ENCODE assay signal across 16 cellular contexts in genomic region chr17:13792314-13792713, GRCh38.
DNase-seq lines count a peak whose midpoint lies in the region; ATAC-seq and TF ChIP-seq lines count a peak whose summit lies in the region.
"Had no signal": no experiment of that assay in that cellular context is flagged by ENCODE, and none has a peak within 500 bp of the region (broad histone marks: within the 10 kb centered on the region; RNA-seq: fewer than 3 reads in every experiment).

No MANE protein-coding gene starts in this region.

- H3K4me3 ChIP-seq in AG10803 (ENCODE audit: low read length) (no peak overlapping the region), choroid plexus epithelial cell (ENCODE audit: low read depth, low read length) (no peak overlapping the region), right cardiac atrium (ENCODE audit: low read length) (no peak overlapping the region), psoas muscle (no peak overlapping the region), ovary (no peak overlapping the region), HAP-1 (no peak overlapping the region)
- H3K4me3 ChIP-seq: GM23338 had no signal

- TF ChIP-seq POLR2A in ovary (IDR thresholded peaks at IDR 0.05) = no peak

- peak; percentile 31 for DNase-seq in AG10803 (ENCODE audit: low read depth)
- peak; percentile 24 for DNase-seq in M059J (ENCODE audit: low read depth)
- DNase-seq in choroid plexus epithelial cell (ENCODE audit: low read depth) = peak; percentile 42
- DNase-seq in right cardiac atrium = no peak
- DNase-seq in psoas muscle = no peak
- no peak for DNase-seq in ovary
- no peak for DNase-seq in HAP-1 (ENCODE audit: low spot score in 2 of 2)
- DNase-seq: activated CD4-positive, alpha-beta memory T cell treated with anti-CD3 and anti-CD28 coated beads, Interleukin-2, amount 10 ng/mL, durations not matched to agents 7 days and 5 days; AML-193; Karpas-422; NCI-H510A; retina; SHP77 treated with DMSO at 0.1 percent for 48 hours had no signal

- no peaks in the 10 kb centered on the region for H3K36me3 ChIP-seq in psoas muscle (ENCODE audit: insufficient read depth in 1 of 2, low read depth in 1 of 2)
- no peaks in the 10 kb centered on the region for H3K36me3 ChIP-seq in ovary
- no peaks in the 10 kb centered on the region for H3K36me3 ChIP-seq in HAP-1 (replicated peaks)

- ATAC-seq in right cardiac atrium = peak; percentile 79 to 80
- ATAC-seq in psoas muscle = no peak
- ATAC-seq in GM19023 (IDR thresholded peaks at IDR 0.05; ENCODE audit: unreplicated experiment) = no peak
- ATAC-seq: GM23338; stimulated activated effector memory CD8-positive, alpha-beta T cell treated with anti-CD3 and anti-CD28 coated beads, Interleukin-12 subunit alpha, Interleukin-12 subunit beta, amount 100 ng/mL, for 72 hours had no signal

- peak overlapping the region; percentile 89 for H3K27ac ChIP-seq in right cardiac atrium (ENCODE audit: low read length)
- H3K27ac ChIP-seq in psoas muscle = no peak overlapping the region
- no peak overlapping the region for H3K27ac ChIP-seq in ovary

- no peak for TF ChIP-seq EP300 in ovary (IDR thresholded peaks at IDR 0.05)

- H3K9me3 ChIP-seq in right cardiac atrium (ENCODE audit: control insufficient read depth, low read length) (no peaks in the 10 kb centered on the region), psoas muscle (no peaks in the 10 kb centered on the region), ovary (no peaks in the 10 kb centered on the region), HAP-1 (no peaks in the 10 kb centered on the region; the same call in 1 of the 2 replicates)

- 50% methylated on average over 2 of the region's 2 CpGs for WGBS in right cardiac atrium
- 57 to 62% (median 60%) methylated on average over 2 of the region's 2 CpGs for WGBS in psoas muscle, 3 donors
- 62 to 68% (median 65%) methylated on average over 2 of the region's 2 CpGs for WGBS in ovary, 3 donors

- H3K27me3 ChIP-seq in right cardiac atrium (ENCODE audit: control insufficient read depth, insufficient read depth) (no peaks in the 10 kb centered on the region), psoas muscle (ENCODE audit: insufficient read depth in 3 of 3, low read length in 2 of 3) (no peaks in the 10 kb centered on the region), ovary (no peaks in the 10 kb centered on the region), HAP-1 (ENCODE audit: low read depth) (no peaks in the 10 kb centered on the region)

- H3K4me1 ChIP-seq in right cardiac atrium (ENCODE audit: control insufficient read depth, insufficient read depth, low read length) = peaks cover 2% of the 10 kb centered on the region
- H3K4me1 ChIP-seq in psoas muscle = no peaks in the 10 kb centered on the region
- H3K4me1 ChIP-seq in ovary (ENCODE audit: insufficient read depth) = peaks cover 1% of the 10 kb centered on the region
- H3K4me1 ChIP-seq in HAP-1 = no peaks in the 10 kb centered on the region

- intact Hi-C loops in right cardiac atrium (cut with DNase I) (no loop called here), psoas muscle (cut with DNase I) (no loop called here), ovary (cut with DNase I) (no loop called here)

- in situ Hi-C loops in HAP-1 (cut with MboI; ENCODE audit: low sequenced_read_pairs) = no loop called here

- TF ChIP-seq CTCF in AG10803 (conservative IDR thresholded peaks at IDR 0.05; ENCODE audit: low read length) (no peak; the same call in 1 of the 2 replicates), choroid plexus epithelial cell (conservative IDR thresholded peaks at IDR 0.05; ENCODE audit: low read depth, low read length) (no peak), psoas muscle (IDR thresholded peaks at IDR 0.05) (no peak), ovary (IDR thresholded peaks at IDR 0.05) (no peak)

Comparison
In these comparisons a context has a peak if more than half of its experiments do, and no peak if none do; other contexts are left out.
1. DNase-seq: peak in AG10803 (single experiment), M059J (single experiment) and choroid plexus epithelial cell (single experiment); none in right cardiac atrium (0 of 3), psoas muscle (0 of 2), ovary (0 of 5) and HAP-1 (0 of 2).
2. ATAC-seq: peak in right cardiac atrium (2 of 2); none in psoas muscle (0 of 4) and GM19023 (single experiment).